Comparison of ENCODE assay signal across 30 cellular contexts in genomic region chr15:65618575-65619109, GRCh38.
"Had no signal": no experiment of that assay in that cellular context is flagged by ENCODE, and none has a peak within 500 bp of the region (broad histone marks: within the 10 kb centered on the region; RNA-seq: fewer than 3 reads in every experiment).

No MANE protein-coding gene starts in this region.

- H3K36me3 ChIP-seq: breast epithelium, WERI-Rb-1 had no signal

- H3K4me2 ChIP-seq: PC-9 had no signal

- ATAC-seq: activated CD4-positive, alpha-beta T cell treated with anti-CD3 and anti-CD28 coated beads for 36 hours; activated CD4-positive, CD25-positive, alpha-beta regulatory T cell treated with anti-CD3 and anti-CD28 coated beads, Interleukin-2, amount 50 U/mL, for 24 hours; activated CD8-positive, alpha-beta T cell treated with anti-CD3 and anti-CD28 coated beads, Interleukin-2, amount 10 ng/mL, durations not matched to agents 7 days and 5 days; body of pancreas had no signal

- H3K4me1 ChIP-seq: body of pancreas, breast epithelium had no signal

- H3K4me3 ChIP-seq: body of pancreas, breast epithelium, PC-9 had no signal

- H2AFZ ChIP-seq: PC-9 had no signal

- FAIRE-seq: astrocyte, RCC 7860 had no signal

- DNase-seq: activated CD4-positive, alpha-beta T cell treated with anti-CD3 and anti-CD28 coated beads for 36 hours; activated CD4-positive, alpha-beta T cell treated with anti-CD3 and anti-CD28 coated beads, Interleukin-2, amount 10 ng/mL, durations not matched to agents 7 days and 5 days; activated CD4-positive, alpha-beta T cell treated with anti-CD3 and anti-CD28 coated beads, Interleukin-2, amount 50 U/mL, for 48 hours; activated CD8-positive, alpha-beta T cell treated with anti-CD3 and anti-CD28 coated beads, Interleukin-2, amount 10 ng/mL, durations not matched to agents 7 days and 5 days; activated gamma-delta T cell; activated naive CD4-positive, alpha-beta T cell treated with Interleukin-2 at 50 U/mL for 16 hours; activated naive CD8-positive, alpha-beta T cell treated with anti-CD3 and anti-CD28 coated beads, Interleukin-2, amount 10 ng/mL, durations not matched to agents 7 days and 5 days; activated T-cell treated with anti-CD3 and anti-CD28 coated beads, Interleukin-2, amount 50 U/mL, for 24 hours; body of pancreas; Karpas-422; NCI-H1105; NCI-H1417 treated with DMSO at 0.1 percent for 48 hours; NCI-H187 treated with DMSO at 0.1 percent for 48 hours; NCI-H2081; NCI-H2171 treated with DMSO at 0.1 percent for 48 hours; NCI-H226; NCI-H446 treated with DMSO at 0.1 percent for 48 hours; NCI-H524; NCI-H69; NCI-H82; PC-9; Right ventricle myocardium superior; SW 1271; T-helper 1 cell; T1000; WERI-Rb-1 had no signal

- H3K27ac ChIP-seq: body of pancreas, breast epithelium, PC-9, WERI-Rb-1 had no signal

- H3K9me3 ChIP-seq: body of pancreas, breast epithelium had no signal

- H3K27me3 ChIP-seq: body of pancreas, breast epithelium had no signal
